In the genomic region with DNA sequence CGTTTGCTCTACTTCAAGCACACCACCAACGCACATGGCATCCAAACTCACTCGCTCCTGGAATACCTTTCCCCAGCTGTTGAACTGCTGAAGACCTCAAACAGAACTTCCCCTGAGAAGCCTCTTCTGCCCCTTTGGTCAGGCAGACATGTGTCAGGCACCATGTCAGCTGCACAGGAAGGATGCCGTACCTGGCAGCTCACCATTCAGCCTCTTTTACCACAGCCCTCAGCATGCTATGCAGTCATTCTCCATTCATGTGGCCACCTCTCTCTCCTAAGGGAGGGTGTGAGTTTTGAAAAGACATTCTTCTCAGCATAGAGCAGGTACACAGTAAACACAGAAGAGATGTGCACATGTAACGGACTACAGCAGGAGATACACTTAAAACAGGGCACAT, we compare ENCODE assay signal across 12 cellular contexts. TPM values are rescaled to one million over a fixed set of nuclear protein-coding genes. Genes with fewer than 3 reads are reported as not detected.
DNase-seq lines count a peak whose midpoint lies in the region; ATAC-seq lines count a peak whose summit lies in the region.
"Had no signal": no experiment of that assay in that cellular context is flagged by ENCODE, and none has a peak within 500 bp of the region (broad histone marks: within the 10 kb centered on the region; RNA-seq: fewer than 3 reads in every experiment).

No MANE protein-coding gene starts in this region.

- H3K4me3 Mint-ChIP-seq in activated CD8-positive, alpha-beta T cell treated with anti-CD3 and anti-CD28 coated beads, Interleukin-2, amount 10 ng/mL, durations not matched to agents 7 days and 5 days, result peak overlapping the region; percentile 9
- no peak overlapping the region for H3K4me3 Mint-ChIP-seq in stimulated activated effector memory CD8-positive, alpha-beta T cell treated with anti-CD3 and anti-CD28 coated beads, Interleukin-12 subunit alpha, Interleukin-12 subunit beta, amount 100 ng/mL, for 72 hours
- H3K4me3 Mint-ChIP-seq: stimulated activated naive B cell treated with anti-CD40 and anti-IgM and Interleukin-4, amounts not matched to agents 10 μg/mL and 1 μg/mL and 100 μg/mL, for 72 hours had no signal

- POLR2A ChIA-PET in activated CD8-positive, alpha-beta T cell treated with anti-CD3 and anti-CD28 coated beads, Interleukin-2, amount 10 ng/mL, durations not matched to agents 7 days and 5 days (lab: Charles Lee), result interaction anchor here (0.5 to 1.4 kb wide), 5 partner anchors 9 to 136 kb away, joined by 3 read pairs; partner anchors contain the start of gene KIF3A

- H3K36me3 Mint-ChIP-seq in activated CD8-positive, alpha-beta T cell treated with anti-CD3 and anti-CD28 coated beads, Interleukin-2, amount 10 ng/mL, durations not matched to agents 7 days and 5 days (ENCODE audit: low read depth), result peaks cover 14% of the 10 kb centered on the region
- peaks cover 13% of the 10 kb centered on the region for H3K36me3 Mint-ChIP-seq in stimulated activated effector memory CD8-positive, alpha-beta T cell treated with anti-CD3 and anti-CD28 coated beads, Interleukin-12 subunit alpha, Interleukin-12 subunit beta, amount 100 ng/mL, for 72 hours

- ATAC-seq in activated CD8-positive, alpha-beta T cell treated with anti-CD3 and anti-CD28 coated beads, Interleukin-2, amount 10 ng/mL, durations not matched to agents 7 days and 5 days, result peak; percentile 92
- peak; percentile 91 for ATAC-seq in stimulated activated effector memory CD8-positive, alpha-beta T cell treated with anti-CD3 and anti-CD28 coated beads, Interleukin-12 subunit alpha, Interleukin-12 subunit beta, amount 100 ng/mL, for 72 hours

- H3K27me3 Mint-ChIP-seq in activated CD8-positive, alpha-beta T cell treated with anti-CD3 and anti-CD28 coated beads, Interleukin-2, amount 10 ng/mL, durations not matched to agents 7 days and 5 days (ENCODE audit: low read depth), result no peaks in the 10 kb centered on the region

- CTCF ChIA-PET in activated CD8-positive, alpha-beta T cell treated with anti-CD3 and anti-CD28 coated beads, Interleukin-2, amount 10 ng/mL, durations not matched to agents 7 days and 5 days (lab: Charles Lee), result interaction anchor here (0.8 to 2.4 kb wide), 7 partner anchors 17 to 132 kb away, joined by 3 to 8 read pairs (median 5); partner anchors contain the start of gene KIF3A

- DNase-seq in activated T-cell treated with anti-CD3 and anti-CD28 coated beads, Interleukin-2, amount 50 U/mL, for 1 hour, result peak; percentile 29
- DNase-seq in activated T-cell treated with anti-CD3 and anti-CD28 coated beads for 4 hours (no peak), NCI-H82 (lab: John Stamatoyannopoulos, UW) (no peak), AG08395 (ENCODE audit: low spot score) (no peak)
- DNase-seq in activated CD8-positive, alpha-beta T cell treated with anti-CD3 and anti-CD28 coated beads, Interleukin-2, amount 10 ng/mL, durations not matched to agents 7 days and 5 days, result peak; percentile 86
- no peak for DNase-seq in stimulated activated effector memory CD8-positive, alpha-beta T cell treated with anti-CD3 and anti-CD28 coated beads, Interleukin-12 subunit alpha, Interleukin-12 subunit beta, amount 100 ng/mL, for 72 hours (ENCODE audit: low spot score in 2 of 2)
- DNase-seq: hypothalamus; NCI-H526; stimulated activated naive B cell treated with anti-CD40 and anti-IgM and Interleukin-4, amounts not matched to agents 10 μg/mL and 1 μg/mL and 100 μg/mL, for 72 hours had no signal

- H3K27ac Mint-ChIP-seq in activated CD8-positive, alpha-beta T cell treated with anti-CD3 and anti-CD28 coated beads, Interleukin-2, amount 10 ng/mL, durations not matched to agents 7 days and 5 days, result peak overlapping the region; percentile 85
- peak overlapping the region; percentile 6 for H3K27ac Mint-ChIP-seq in stimulated activated effector memory CD8-positive, alpha-beta T cell treated with anti-CD3 and anti-CD28 coated beads, Interleukin-12 subunit alpha, Interleukin-12 subunit beta, amount 100 ng/mL, for 72 hours
- H3K27ac Mint-ChIP-seq: stimulated activated naive B cell treated with anti-CD40 and anti-IgM and Interleukin-4, amounts not matched to agents 10 μg/mL and 1 μg/mL and 100 μg/mL, for 72 hours had no signal

- peaks cover 63% of the 10 kb centered on the region for H3K4me1 Mint-ChIP-seq in activated CD8-positive, alpha-beta T cell treated with anti-CD3 and anti-CD28 coated beads, Interleukin-2, amount 10 ng/mL, durations not matched to agents 7 days and 5 days (ENCODE audit: low read depth)
- peaks cover 29% of the 10 kb centered on the region for H3K4me1 Mint-ChIP-seq in stimulated activated effector memory CD8-positive, alpha-beta T cell treated with anti-CD3 and anti-CD28 coated beads, Interleukin-12 subunit alpha, Interleukin-12 subunit beta, amount 100 ng/mL, for 72 hours

- no peaks in the 10 kb centered on the region for H3K9me3 Mint-ChIP-seq in activated CD8-positive, alpha-beta T cell treated with anti-CD3 and anti-CD28 coated beads, Interleukin-2, amount 10 ng/mL, durations not matched to agents 7 days and 5 days (ENCODE audit: insufficient read depth)
- no peaks in the 10 kb centered on the region for H3K9me3 Mint-ChIP-seq in stimulated activated effector memory CD8-positive, alpha-beta T cell treated with anti-CD3 and anti-CD28 coated beads, Interleukin-12 subunit alpha, Interleukin-12 subunit beta, amount 100 ng/mL, for 72 hours
- H3K9me3 Mint-ChIP-seq: stimulated activated naive B cell treated with anti-CD40 and anti-IgM and Interleukin-4, amounts not matched to agents 10 μg/mL and 1 μg/mL and 100 μg/mL, for 72 hours had no signal

RNA-seq across cellular contexts. Expression of gene IL4, which starts 14.2 kb away (rescaled TPM):
- not detected for total RNA-seq in activated CD8-positive, alpha-beta T cell treated with anti-CD3 and anti-CD28 coated beads, Interleukin-2, amount 10 ng/mL, durations not matched to agents 7 days and 5 days
- total RNA-seq: A673, M059J, mononuclear cell had no signal

RNA-seq across cellular contexts. Expression of gene IL13, which starts 30.0 kb away (rescaled TPM):
- total RNA-seq in activated CD8-positive, alpha-beta T cell treated with anti-CD3 and anti-CD28 coated beads, Interleukin-2, amount 10 ng/mL, durations not matched to agents 7 days and 5 days, result 1 to 10 TPM; 1.4 to 1.6 TPM
- total RNA-seq: A673, M059J had no signal

RNA-seq across cellular contexts. Expression of gene KIF3A, which starts 49.4 kb away (rescaled TPM):
- 10 to 100 TPM; 14.0 to 15.7 TPM for total RNA-seq in activated CD8-positive, alpha-beta T cell treated with anti-CD3 and anti-CD28 coated beads, Interleukin-2, amount 10 ng/mL, durations not matched to agents 7 days and 5 days

RNA-seq across cellular contexts. Expression of gene CCNI2, which starts 59.2 kb away (rescaled TPM):
- 1 to 10 TPM; 8.3 to 9.5 TPM for total RNA-seq in activated CD8-positive, alpha-beta T cell treated with anti-CD3 and anti-CD28 coated beads, Interleukin-2, amount 10 ng/mL, durations not matched to agents 7 days and 5 days
- total RNA-seq: A673, M059J had no signal

Comparison
In these comparisons a context has a peak if more than half of its experiments do, and no peak if none do; other contexts are left out.
1. DNase-seq: peak in activated T-cell treated with anti-CD3 and anti-CD28 coated beads, Interleukin-2, amount 50 U/mL, for 1 hour (single experiment) and activated CD8-positive, alpha-beta T cell treated with anti-CD3 and anti-CD28 coated beads, Interleukin-2, amount 10 ng/mL, durations not matched to agents 7 days and 5 days (single experiment); none in activated T-cell treated with anti-CD3 and anti-CD28 coated beads for 4 hours (single experiment), stimulated activated effector memory CD8-positive, alpha-beta T cell treated with anti-CD3 and anti-CD28 coated beads, Interleukin-12 subunit alpha, Interleukin-12 subunit beta, amount 100 ng/mL, for 72 hours (0 of 2), NCI-H82 (single experiment) and AG08395 (single experiment).